1 cellular context compared by ENCODE assay signal in genomic region chr9:83986765-83987401, GRCh38.
A peak's percentile ranks its signal among the peaks of the same experiment; 100 is the strongest.
TF ChIP-seq lines count a peak whose summit lies in the region.

No MANE protein-coding gene starts in this region.

TF ChIP-seq in K562, 482 proteins besides CTCF, POLR2A, EP300 and RAD21 (continued from another document):
- peak; percentile 20; the same call in 1 of the 2 replicates for TF ChIP-seq EGR1 (conservative IDR thresholded peaks at IDR 0.05)
- peak in 1 of 2 experiments; percentile 64; a peak in 2 of 4 replicates for TF ChIP-seq HDAC1 (IDR thresholded peaks at IDR 0.05)
- peak; percentile 71 for TF ChIP-seq SMARCE1 (IDR thresholded peaks at IDR 0.05)
- TF ChIP-seq KHSRP (IDR thresholded peaks at IDR 0.05) = no peak
- 0 out of 2 replicates have a peak, but pooled peaks have one; percentile 58 for TF ChIP-seq SMAD4 (CRISPR knock-in tag; conservative IDR thresholded peaks at IDR 0.05)
- peak; percentile 72 for TF ChIP-seq SOX6 (IDR thresholded peaks at IDR 0.05)
- TF ChIP-seq, protein P1, sequence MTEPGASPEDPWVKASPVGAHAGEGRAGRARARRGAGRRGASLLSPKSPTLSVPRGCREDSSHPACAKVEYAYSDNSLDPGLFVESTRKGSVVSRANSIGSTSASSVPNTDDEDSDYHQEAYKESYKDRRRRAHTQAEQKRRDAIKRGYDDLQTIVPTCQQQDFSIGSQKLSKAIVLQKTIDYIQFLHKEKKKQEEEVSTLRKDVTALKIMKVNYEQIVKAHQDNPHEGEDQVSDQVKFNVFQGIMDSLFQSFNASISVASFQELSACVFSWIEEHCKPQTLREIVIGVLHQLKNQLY (CRISPR knock-in tag; conservative IDR thresholded peaks at IDR 0.05) = no peak
- TF ChIP-seq, protein P2, sequence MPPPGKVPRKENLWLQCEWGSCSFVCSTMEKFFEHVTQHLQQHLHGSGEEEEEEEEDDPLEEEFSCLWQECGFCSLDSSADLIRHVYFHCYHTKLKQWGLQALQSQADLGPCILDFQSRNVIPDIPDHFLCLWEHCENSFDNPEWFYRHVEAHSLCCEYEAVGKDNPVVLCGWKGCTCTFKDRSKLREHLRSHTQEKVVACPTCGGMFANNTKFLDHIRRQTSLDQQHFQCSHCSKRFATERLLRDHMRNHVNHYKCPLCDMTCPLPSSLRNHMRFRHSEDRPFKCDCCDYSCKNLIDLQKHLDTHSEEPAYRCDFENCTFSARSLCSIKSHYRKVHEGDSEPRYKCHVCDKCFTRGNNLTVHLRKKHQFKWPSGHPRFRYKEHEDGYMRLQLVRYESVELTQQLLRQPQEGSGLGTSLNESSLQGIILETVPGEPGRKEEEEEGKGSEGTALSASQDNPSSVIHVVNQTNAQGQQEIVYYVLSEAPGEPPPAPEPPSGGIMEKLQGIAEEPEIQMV (tag; conservative IDR thresholded peaks at IDR 0.05; ENCODE audit: low read depth) = peak; percentile 54; the same call in 1 of the 2 replicates
- peak; percentile 92 for TF ChIP-seq THRA (IDR thresholded peaks at IDR 0.05)
- TF ChIP-seq YY1 (IDR thresholded peaks at IDR 0.05; ENCODE audit: borderline replicate concordance in 1 of 3, control insufficient read depth in 1 of 3, extremely low read depth in 1 of 3, insufficient read depth in 3 of 3, insufficient read length in 1 of 3, insufficient replicate concordance in 2 of 3, low read depth in 1 of 3, low read length in 2 of 3) = peak in 1 of 3 experiments; percentile 25
- TF ChIP-seq KDM1A (IDR thresholded peaks at IDR 0.05) = peak; percentile 49 to 66; a peak in 2 of 4 replicates
- TF ChIP-seq CXXC5 (CRISPR knock-in tag; IDR thresholded peaks at IDR 0.05) = peak; percentile 62; the same call in 1 of the 2 replicates
- peak; percentile 63 for TF ChIP-seq NCOR1 (IDR thresholded peaks at IDR 0.05)
- 0 out of 2 replicates have a peak, but pooled peaks have one; percentile 44 for TF ChIP-seq HES1 (IDR thresholded peaks at IDR 0.05; ENCODE audit: low read depth)
- peak; percentile 79 to 93 for TF ChIP-seq TRIM24 (IDR thresholded peaks at IDR 0.05)
- 0 out of 2 replicates have a peak, but pooled peaks have one; percentile 29 for TF ChIP-seq TOE1 (IDR thresholded peaks at IDR 0.05; ENCODE audit: borderline replicate concordance)
- TF ChIP-seq TOE1 (CRISPR knock-in tag; IDR thresholded peaks at IDR 0.05; ENCODE audit: borderline replicate concordance, low read depth) = no peak
- peak; percentile 33 for TF ChIP-seq CBFA2T2 (conservative IDR thresholded peaks at IDR 0.05)
- no peak for TF ChIP-seq RBM14 (IDR thresholded peaks at IDR 0.05; ENCODE audit: borderline replicate concordance, insufficient read depth, low read depth, low read length)
- TF ChIP-seq CBFA2T3 (IDR thresholded peaks at IDR 0.05) = peak; percentile 74
- TF ChIP-seq L3MBTL2 (IDR thresholded peaks at IDR 0.05) = peak; percentile 82
- TF ChIP-seq SREBF2 (CRISPR knock-in tag; IDR thresholded peaks at IDR 0.05) = no peak
- peak; percentile 80 for TF ChIP-seq DPF2 (IDR thresholded peaks at IDR 0.05)
- TF ChIP-seq TAL1 (IDR thresholded peaks at IDR 0.05) = peak; percentile 30; the same call in 1 of the 2 replicates
- TF ChIP-seq, protein P3, sequence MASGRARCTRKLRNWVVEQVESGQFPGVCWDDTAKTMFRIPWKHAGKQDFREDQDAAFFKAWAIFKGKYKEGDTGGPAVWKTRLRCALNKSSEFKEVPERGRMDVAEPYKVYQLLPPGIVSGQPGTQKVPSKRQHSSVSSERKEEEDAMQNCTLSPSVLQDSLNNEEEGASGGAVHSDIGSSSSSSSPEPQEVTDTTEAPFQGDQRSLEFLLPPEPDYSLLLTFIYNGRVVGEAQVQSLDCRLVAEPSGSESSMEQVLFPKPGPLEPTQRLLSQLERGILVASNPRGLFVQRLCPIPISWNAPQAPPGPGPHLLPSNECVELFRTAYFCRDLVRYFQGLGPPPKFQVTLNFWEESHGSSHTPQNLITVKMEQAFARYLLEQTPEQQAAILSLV (tag; IDR thresholded peaks at IDR 0.05) = 0 out of 2 replicates have a peak, but pooled peaks have one; percentile 9
- TF ChIP-seq ZNF24 (IDR thresholded peaks at IDR 0.05) = no peak
- peak; percentile 70 to 84 for TF ChIP-seq MNT (conservative IDR thresholded peaks at IDR 0.05)
- TF ChIP-seq, protein P4, sequence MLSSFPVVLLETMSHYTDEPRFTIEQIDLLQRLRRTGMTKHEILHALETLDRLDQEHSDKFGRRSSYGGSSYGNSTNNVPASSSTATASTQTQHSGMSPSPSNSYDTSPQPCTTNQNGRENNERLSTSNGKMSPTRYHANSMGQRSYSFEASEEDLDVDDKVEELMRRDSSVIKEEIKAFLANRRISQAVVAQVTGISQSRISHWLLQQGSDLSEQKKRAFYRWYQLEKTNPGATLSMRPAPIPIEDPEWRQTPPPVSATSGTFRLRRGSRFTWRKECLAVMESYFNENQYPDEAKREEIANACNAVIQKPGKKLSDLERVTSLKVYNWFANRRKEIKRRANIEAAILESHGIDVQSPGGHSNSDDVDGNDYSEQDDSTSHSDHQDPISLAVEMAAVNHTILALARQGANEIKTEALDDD (IDR thresholded peaks at IDR 0.05) = peak; percentile 51; the same call in 1 of the 2 replicates
- TF ChIP-seq BHLHE40 (IDR thresholded peaks at IDR 0.05; ENCODE audit: low read length) = peak; percentile 90
- TF ChIP-seq HDAC2 (IDR thresholded peaks at IDR 0.05) = 0 out of 2 replicates have a peak, but pooled peaks have one; percentile 34
- TF ChIP-seq NCOA1 (IDR thresholded peaks at IDR 0.05; ENCODE audit: low read depth) = peak; percentile 62; the same call in 1 of the 2 replicates
- 0 out of 2 replicates have a peak, but pooled peaks have one; percentile 23 for TF ChIP-seq MIER1 (IDR thresholded peaks at IDR 0.05; ENCODE audit: low read depth)
- TF ChIP-seq RCOR1 (IDR thresholded peaks at IDR 0.05; ENCODE audit: borderline replicate concordance in 1 of 2, low read depth in 2 of 2, low read length in 2 of 2) = peak in 1 of 2 experiments; percentile 37; a peak in 1 of 4 replicates
- TF ChIP-seq ZNF592 (IDR thresholded peaks at IDR 0.05) = peak; percentile 70; the same call in 1 of the 2 replicates
- TF ChIP-seq FOSL1 (tag; conservative IDR thresholded peaks at IDR 0.05) = peak; percentile 67
- peak; percentile 68; the same call in 1 of the 2 replicates for TF ChIP-seq MEF2D (tag; conservative IDR thresholded peaks at IDR 0.05; ENCODE audit: low read depth)
- TF ChIP-seq ZNF23 (CRISPR knock-in tag; IDR thresholded peaks at IDR 0.05) = no peak
- TF ChIP-seq, protein P5, sequence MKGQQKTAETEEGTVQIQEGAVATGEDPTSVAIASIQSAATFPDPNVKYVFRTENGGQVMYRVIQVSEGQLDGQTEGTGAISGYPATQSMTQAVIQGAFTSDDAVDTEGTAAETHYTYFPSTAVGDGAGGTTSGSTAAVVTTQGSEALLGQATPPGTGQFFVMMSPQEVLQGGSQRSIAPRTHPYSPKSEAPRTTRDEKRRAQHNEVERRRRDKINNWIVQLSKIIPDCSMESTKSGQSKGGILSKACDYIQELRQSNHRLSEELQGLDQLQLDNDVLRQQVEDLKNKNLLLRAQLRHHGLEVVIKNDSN (CRISPR knock-in tag; IDR thresholded peaks at IDR 0.05) = peak; percentile 37; the same call in 1 of the 2 replicates
